Comparison of ENCODE assay signal across 18 cellular contexts in genomic region chr13:110433014-110433413, GRCh38.
DNase-seq lines count a peak whose midpoint lies in the region; ATAC-seq and TF ChIP-seq lines count a peak whose summit lies in the region.
"Had no signal": no experiment of that assay in that cellular context is flagged by ENCODE, and none has a peak within 500 bp of the region (broad histone marks: within the 10 kb centered on the region; RNA-seq: fewer than 3 reads in every experiment).

No MANE protein-coding gene starts in this region.

- CTCF ChIA-PET in PC-3 (lab: Charles Lee): no interaction called here
- CTCF ChIA-PET in activated naive CD4-positive, alpha-beta T cell treated with anti-CD3 and anti-CD28 coated beads for 36 hours (lab: Charles Lee): interaction anchor here (0.6 kb wide), 1 partner anchor 26 kb away, joined by 3 read pairs; no protein-coding TSS in a partner anchor

- H3K4me3 ChIP-seq in coronary artery (peak overlapping the region; percentile 41), gastrocnemius medialis (peak overlapping the region in 1 of 4 donors; percentile 15), PC-3 (ENCODE audit: low read length) (no peak overlapping the region)
- H3K4me3 ChIP-seq: A549, GM23248 had no signal

- no peaks in the 10 kb centered on the region for H3K79me2 ChIP-seq in PC-3 (ENCODE audit: low read length)

- POLR2A ChIA-PET in PC-3 (lab: Charles Lee; ENCODE audit: unreplicated experiment): no interaction called here

- no peak overlapping the region for H3K27ac Mint-ChIP-seq in activated naive CD4-positive, alpha-beta T cell treated with anti-CD3 and anti-CD28 coated beads for 36 hours
- H3K27ac Mint-ChIP-seq: activated CD4-positive, alpha-beta T cell treated with anti-CD3 and anti-CD28 coated beads for 36 hours; activated naive CD8-positive, alpha-beta T cell treated with anti-CD3 and anti-CD28 coated beads, Interleukin-2, amount 10 ng/mL, durations not matched to agents 7 days and 5 days; CD4-positive, CD25-positive, alpha-beta regulatory T cell; naive thymus-derived CD4-positive, alpha-beta T cell had no signal

- intact Hi-C loops in gastrocnemius medialis (cut with DNase I; ENCODE audit: low total_unique reads) (no loop called here), PC-3 (cut with micrococcal nuclease) (no loop called here)
- intact Hi-C loops in activated naive CD4-positive, alpha-beta T cell treated with anti-CD3 and anti-CD28 coated beads for 36 hours (cut with micrococcal nuclease): no loop called here

- H3K4me2 ChIP-seq in PC-3 (ENCODE audit: low read length): no peak overlapping the region
- H3K4me2 ChIP-seq: A549 had no signal

- H3K27me3 Mint-ChIP-seq in activated naive CD4-positive, alpha-beta T cell treated with anti-CD3 and anti-CD28 coated beads for 36 hours (ENCODE audit: low read depth): peaks cover 56% of the 10 kb centered on the region

- H4K20me1 ChIP-seq in PC-3 (ENCODE audit: low read length): no peaks in the 10 kb centered on the region

- H3K4me1 Mint-ChIP-seq in activated naive CD4-positive, alpha-beta T cell treated with anti-CD3 and anti-CD28 coated beads for 36 hours (ENCODE audit: low read depth): no peaks in the 10 kb centered on the region
- H3K4me1 Mint-ChIP-seq: activated CD4-positive, alpha-beta T cell treated with anti-CD3 and anti-CD28 coated beads for 36 hours; activated naive CD8-positive, alpha-beta T cell treated with anti-CD3 and anti-CD28 coated beads, Interleukin-2, amount 10 ng/mL, durations not matched to agents 7 days and 5 days; CD4-positive, CD25-positive, alpha-beta regulatory T cell; naive thymus-derived CD4-positive, alpha-beta T cell had no signal

- in situ Hi-C loops in G401 (cut with HindIII; ENCODE audit: low sequenced_read_pairs) (no loop called here), gastrocnemius medialis (cut with MboI; ENCODE audit: low sequenced_read_pairs in 4 of 4) (no loop called here)

- no peaks in the 10 kb centered on the region for H3F3A ChIP-seq in PC-3 (ENCODE audit: low read length, unreplicated experiment)

- H3K9me3 ChIP-seq in gastrocnemius medialis (no peaks in the 10 kb centered on the region), PC-3 (ENCODE audit: low read length) (no peaks in the 10 kb centered on the region)
- H3K9me3 ChIP-seq: A549 had no signal

- no TSS peak for BruUV-seq in PC-3 (replicated peaks; lab: Mats Ljungman, UMichigan)

- peak overlapping the region; percentile 77 to 86 for H3K27ac ChIP-seq in coronary artery
- H3K27ac ChIP-seq in gastrocnemius medialis: peak overlapping the region; percentile 14 to 67 (median 38)
- H3K27ac ChIP-seq in PC-3 (ENCODE audit: low read length): no peak overlapping the region
- H3K27ac ChIP-seq: A549, GM23248 had no signal

- no peaks in the 10 kb centered on the region for H3K9me2 ChIP-seq in PC-3 (replicated peaks; ENCODE audit: low read length)

- no peak overlapping the region for H3K4me3 Mint-ChIP-seq in activated naive CD4-positive, alpha-beta T cell treated with anti-CD3 and anti-CD28 coated beads for 36 hours
- H3K4me3 Mint-ChIP-seq: activated CD4-positive, alpha-beta T cell treated with anti-CD3 and anti-CD28 coated beads for 36 hours; activated naive CD8-positive, alpha-beta T cell treated with anti-CD3 and anti-CD28 coated beads, Interleukin-2, amount 10 ng/mL, durations not matched to agents 7 days and 5 days; CD4-positive, CD25-positive, alpha-beta regulatory T cell; naive thymus-derived CD4-positive, alpha-beta T cell had no signal

- no peak overlapping the region for H3K9ac ChIP-seq in PC-3 (ENCODE audit: low read length)
- H3K9ac ChIP-seq: GM23248 had no signal

- H2AFZ ChIP-seq in PC-3 (ENCODE audit: low read length): no peak overlapping the region
- H2AFZ ChIP-seq: GM23248 had no signal

- H3K9me3 Mint-ChIP-seq in activated naive CD4-positive, alpha-beta T cell treated with anti-CD3 and anti-CD28 coated beads for 36 hours: no peaks in the 10 kb centered on the region
- H3K9me3 Mint-ChIP-seq: activated naive CD8-positive, alpha-beta T cell treated with anti-CD3 and anti-CD28 coated beads, Interleukin-2, amount 10 ng/mL, durations not matched to agents 7 days and 5 days; CD4-positive, CD25-positive, alpha-beta regulatory T cell; naive thymus-derived CD4-positive, alpha-beta T cell had no signal

- peak; percentile 31 to 51 for ATAC-seq in gastrocnemius medialis
- ATAC-seq in GM18861 (IDR thresholded peaks at IDR 0.05; ENCODE audit: unreplicated experiment): no peak
- no peak for ATAC-seq in PC-3
- ATAC-seq: A549; activated CD4-positive, alpha-beta T cell treated with anti-CD3 and anti-CD28 coated beads for 36 hours; naive thymus-derived CD4-positive, alpha-beta T cell had no signal

- TF ChIP-seq CTCF in coronary artery (IDR thresholded peaks at IDR 0.05) (no peak), gastrocnemius medialis (IDR thresholded peaks at IDR 0.05 in 4 of 5, conservative IDR thresholded peaks at IDR 0.05 in 1 of 5) (no peak), PC-3 (conservative IDR thresholded peaks at IDR 0.05; ENCODE audit: low read depth, low read length) (no peak)

- peaks cover 13 to 50% of the 10 kb centered on the region in 2 donors for H3K4me1 ChIP-seq in gastrocnemius medialis
- no peaks in the 10 kb centered on the region for H3K4me1 ChIP-seq in PC-3 (ENCODE audit: insufficient read depth, low read length)
- H3K4me1 ChIP-seq: A549 had no signal

- no peaks in the 10 kb centered on the region for H3K27me3 ChIP-seq in gastrocnemius medialis
- H3K27me3 ChIP-seq in PC-3 (ENCODE audit: low read length): no peaks in the 10 kb centered on the region

- H3K36me3 Mint-ChIP-seq in activated naive CD4-positive, alpha-beta T cell treated with anti-CD3 and anti-CD28 coated beads for 36 hours (ENCODE audit: low read depth): no peaks in the 10 kb centered on the region
- H3K36me3 Mint-ChIP-seq: activated naive CD8-positive, alpha-beta T cell treated with anti-CD3 and anti-CD28 coated beads, Interleukin-2, amount 10 ng/mL, durations not matched to agents 7 days and 5 days; CD4-positive, CD25-positive, alpha-beta regulatory T cell; naive thymus-derived CD4-positive, alpha-beta T cell had no signal

- H3K36me3 ChIP-seq in gastrocnemius medialis (no peaks in the 10 kb centered on the region), PC-3 (ENCODE audit: low read depth, low read length) (no peaks in the 10 kb centered on the region)

- TF ChIP-seq POLR2A in gastrocnemius medialis (IDR thresholded peaks at IDR 0.05): no peak

- DNase-seq in G401 (ENCODE audit: low spot score) (peak; percentile 60), coronary artery (ENCODE audit: low spot score) (peak; percentile 91), left kidney (ENCODE audit: low read depth, low spot score) (peak; percentile 47), gastrocnemius medialis (peak; percentile 27 to 52), nucleus accumbens (lab: John Stamatoyannopoulos, UW) (no peak), PC-3 (no peak)
- DNase-seq in activated naive CD4-positive, alpha-beta T cell treated with anti-CD3 and anti-CD28 coated beads for 36 hours: no peak
- DNase-seq: activated CD4-positive, alpha-beta T cell treated with anti-CD3 and anti-CD28 coated beads for 36 hours; activated naive CD8-positive, alpha-beta T cell treated with anti-CD3 and anti-CD28 coated beads, Interleukin-2, amount 10 ng/mL, durations not matched to agents 7 days and 5 days; CD4-positive, CD25-positive, alpha-beta regulatory T cell; cerebellar nuclear complex; DND-41; GM23248; naive thymus-derived CD4-positive, alpha-beta T cell; NCI-H1930; T-helper 2 cell had no signal

Comparison
In these comparisons a context has a peak if more than half of its experiments do, and no peak if none do; other contexts are left out.
1. DNase-seq: peak in G401 (single experiment), coronary artery (single experiment), left kidney (single experiment) and gastrocnemius medialis (2 of 2); none in nucleus accumbens (0 of 56), PC-3 (single experiment) and activated naive CD4-positive, alpha-beta T cell treated with anti-CD3 and anti-CD28 coated beads for 36 hours (single experiment).
2. ATAC-seq: peak in gastrocnemius medialis (2 of 2); none in GM18861 (single experiment) and PC-3 (single experiment).